In the genomic region with DNA sequence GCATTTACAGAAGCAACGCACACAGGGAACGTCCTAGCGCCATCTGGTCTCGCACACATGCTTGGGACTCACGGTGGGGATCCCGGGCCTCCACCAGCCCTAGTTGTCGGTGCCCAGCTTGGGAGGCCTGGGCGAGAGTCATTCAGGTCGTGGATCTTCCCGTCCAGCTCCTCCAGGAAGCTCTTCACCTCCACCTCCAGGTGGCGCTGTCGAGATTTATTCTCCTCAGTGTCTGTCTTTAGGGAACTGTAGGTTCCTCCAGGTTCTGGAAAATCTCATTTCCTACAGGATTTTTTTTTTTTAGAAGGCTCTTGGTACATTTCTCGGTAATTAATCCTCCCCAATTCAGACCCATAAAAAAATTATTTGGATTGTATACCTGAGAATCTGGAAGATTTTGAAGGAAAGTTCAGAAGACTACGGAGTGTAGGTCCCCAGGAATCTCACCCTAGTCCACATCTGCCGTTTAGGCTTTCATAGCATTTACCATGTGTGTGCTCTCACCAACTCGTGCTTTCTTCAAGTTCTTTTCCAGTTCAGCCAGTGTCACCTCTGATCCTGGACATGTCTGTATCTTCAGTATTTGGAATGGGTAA, we compare ENCODE assay signal across 8 cellular contexts.
A peak's percentile ranks its signal among the peaks of the same experiment; 100 is the strongest.
DNase-seq lines count a peak whose midpoint lies in the region; ATAC-seq and TF ChIP-seq lines count a peak whose summit lies in the region.

No MANE protein-coding gene starts in this region.

- CTCF ChIA-PET in CD4-positive, alpha-beta memory T cell (lab: Charles Lee; ENCODE audit: partially characterized antibody): interaction anchor here (0.5 to 4.4 kb wide), 28 partner anchors 9 to 220 kb away, joined by 3 to 54 read pairs (median 5); no protein-coding TSS in a partner anchor

- peak in 4 of 5 donors; percentile 47 to 66 (median 56) for DNase-seq in CD4-positive, alpha-beta memory T cell
- DNase-seq in LNCaP clone FGC (ENCODE audit: low read depth) (peak; percentile 50), WERI-Rb-1 (peak; percentile 48), vagina (ENCODE audit: extremely low spot score in 2 of 2) (no peak), NCI-H2227 (lab: John Stamatoyannopoulos, UW; ENCODE audit: unreplicated experiment) (no peak)
- peak; percentile 16 to 69 (median 45) for DNase-seq in effector memory CD4-positive, alpha-beta T cell
- peak; percentile 77 for DNase-seq in stimulated activated CD4-positive, alpha-beta T cell treated with anti-CD3 and anti-CD28 coated beads, Interleukin-4, amount 100 ng/mL, for 1 hour

- H3K36me3 ChIP-seq in CD4-positive, alpha-beta memory T cell (ENCODE audit: insufficient read depth, low read length): no peaks in the 10 kb centered on the region
- H3K36me3 ChIP-seq in WERI-Rb-1 (no peaks in the 10 kb centered on the region), vagina (no peaks in the 10 kb centered on the region)
- H3K36me3 ChIP-seq in effector memory CD4-positive, alpha-beta T cell (ENCODE audit: control insufficient read depth, insufficient read depth, low read length): no peaks in the 10 kb centered on the region

- H3K27me3 Mint-ChIP-seq in CD4-positive, alpha-beta memory T cell: peaks cover 3 to 22% of the 10 kb centered on the region in 2 donors

- H3K27ac Mint-ChIP-seq in CD4-positive, alpha-beta memory T cell: no peak overlapping the region

- peaks cover 0 to 4% (median 1%) of the 10 kb centered on the region in 4 donors for H3K4me1 Mint-ChIP-seq in CD4-positive, alpha-beta memory T cell

- intact Hi-C loops in CD4-positive, alpha-beta memory T cell (cut with micrococcal nuclease): loop anchor here (1.0 kb wide), 1 partner anchor 82 kb away; no protein-coding TSS in a partner anchor
- intact Hi-C loops in vagina (cut with DNase I): no loop called here

- no peaks in the 10 kb centered on the region for H3K9me3 Mint-ChIP-seq in CD4-positive, alpha-beta memory T cell

- TF ChIP-seq CTCF in LNCaP clone FGC (IDR thresholded peaks at IDR 0.05; ENCODE audit: control insufficient read depth, extremely low read depth, insufficient read depth) (peak; percentile 73), WERI-Rb-1 (IDR thresholded peaks at IDR 0.05; ENCODE audit: low read depth, low read length) (peak; percentile 58), vagina (IDR thresholded peaks at IDR 0.05) (no peak)

- no peaks in the 10 kb centered on the region for H3K4me1 ChIP-seq in CD4-positive, alpha-beta memory T cell (ENCODE audit: insufficient read depth, low read length)
- H3K4me1 ChIP-seq in effector memory CD4-positive, alpha-beta T cell (ENCODE audit: control insufficient read depth, insufficient read depth, low read length, poor library complexity, severe bottlenecking): no peaks in the 10 kb centered on the region
- H3K4me1 ChIP-seq in vagina: no peaks in the 10 kb centered on the region

- POLR2A ChIA-PET in CD4-positive, alpha-beta memory T cell (lab: Charles Lee; ENCODE audit: partially characterized antibody): interaction anchor here (1.7 kb wide), 1 partner anchor 70 kb away, joined by 6 read pairs; no protein-coding TSS in a partner anchor

- TF ChIP-seq POLR2A in vagina (IDR thresholded peaks at IDR 0.05): no peak

- H3K9me3 ChIP-seq in CD4-positive, alpha-beta memory T cell (ENCODE audit: control insufficient read depth in 1 of 2, low read length in 2 of 2): no peaks in the 10 kb centered on the region
- no peaks in the 10 kb centered on the region for H3K9me3 ChIP-seq in WERI-Rb-1 (ENCODE audit: severe bottlenecking)
- no peaks in the 10 kb centered on the region for H3K9me3 ChIP-seq in effector memory CD4-positive, alpha-beta T cell (ENCODE audit: control insufficient read depth, low read length)
- no peaks in the 10 kb centered on the region for H3K9me3 ChIP-seq in vagina

- H3K36me3 Mint-ChIP-seq in CD4-positive, alpha-beta memory T cell: no peaks in the 10 kb centered on the region

- no peak overlapping the region for H3K27ac ChIP-seq in CD4-positive, alpha-beta memory T cell (ENCODE audit: low read depth, low read length)
- H3K27ac ChIP-seq in WERI-Rb-1: no peak overlapping the region
- no peak overlapping the region for H3K27ac ChIP-seq in effector memory CD4-positive, alpha-beta T cell (ENCODE audit: insufficient read depth, low read length, poor library complexity, severe bottlenecking)
- H3K27ac ChIP-seq in vagina: no peak overlapping the region

- H3K4me3 ChIP-seq in CD4-positive, alpha-beta memory T cell (ENCODE audit: low read length in 2 of 2): no peak overlapping the region
- H3K4me3 ChIP-seq in LNCaP clone FGC (ENCODE audit: low read depth, low read length) (no peak overlapping the region), WERI-Rb-1 (ENCODE audit: low read depth, low read length) (no peak overlapping the region), vagina (no peak overlapping the region)
- H3K4me3 ChIP-seq in effector memory CD4-positive, alpha-beta T cell (ENCODE audit: insufficient read depth, low read depth, low read length, poor library complexity, severe bottlenecking): no peak overlapping the region

- H3K27me3 ChIP-seq in CD4-positive, alpha-beta memory T cell (ENCODE audit: insufficient read depth, low read length): no peaks in the 10 kb centered on the region
- peaks cover 46% of the 10 kb centered on the region for H3K27me3 ChIP-seq in WERI-Rb-1 (ENCODE audit: insufficient read depth, low read depth, severe bottlenecking)
- no peaks in the 10 kb centered on the region for H3K27me3 ChIP-seq in effector memory CD4-positive, alpha-beta T cell (replicated peaks; ENCODE audit: control insufficient read depth, insufficient read depth, low read length, poor library complexity, severe bottlenecking)
- H3K27me3 ChIP-seq in vagina: no peaks in the 10 kb centered on the region

- no peak overlapping the region for H3K4me3 Mint-ChIP-seq in CD4-positive, alpha-beta memory T cell

- no peak for ATAC-seq in GM18907 (IDR thresholded peaks at IDR 0.05; ENCODE audit: unreplicated experiment)

Comparison
In these comparisons a context has a peak if more than half of its experiments do, and no peak if none do; other contexts are left out.
1. DNase-seq: peak in CD4-positive, alpha-beta memory T cell (4 of 5), LNCaP clone FGC (single experiment), WERI-Rb-1 (single experiment), effector memory CD4-positive, alpha-beta T cell (3 of 3) and stimulated activated CD4-positive, alpha-beta T cell treated with anti-CD3 and anti-CD28 coated beads, Interleukin-4, amount 100 ng/mL, for 1 hour (single experiment); none in vagina (0 of 2) and NCI-H2227 (single experiment).
2. CTCF ChIP-seq: peak in LNCaP clone FGC (single experiment) and WERI-Rb-1 (single experiment); none in vagina (0 of 3).